Comparison of ENCODE assay signal across 23 cellular contexts in genomic region chr1:110888049-110888448, GRCh38. TPM values are rescaled to one million over a fixed set of nuclear protein-coding genes. Genes with fewer than 3 reads are reported as not detected.
DNase-seq lines count a peak whose midpoint lies in the region; ATAC-seq and TF ChIP-seq lines count a peak whose summit lies in the region.
"Had no signal": no experiment of that assay in that cellular context is flagged by ENCODE, and none has a peak within 500 bp of the region (broad histone marks: within the 10 kb centered on the region; RNA-seq: fewer than 3 reads in every experiment).

No MANE protein-coding gene starts in this region.

- DNase-seq in activated naive CD4-positive, alpha-beta T cell treated with anti-CD3 and anti-CD28 coated beads for 36 hours = no peak
- DNase-seq in activated naive CD4-positive, alpha-beta T cell treated with anti-CD3 and anti-CD28 coated beads, Interleukin-2, amount 50 U/mL, for 16 hours = no peak
- DNase-seq in activated CD4-positive, alpha-beta memory T cell treated with anti-CD3 and anti-CD28 coated beads for 36 hours = no peak
- no peak for DNase-seq in effector memory CD8-positive, alpha-beta T cell
- DNase-seq in stimulated activated naive CD8-positive, alpha-beta T cell treated with anti-CD3 and anti-CD28 coated beads, Interleukin-15, Interleukin-2, amounts not matched to agents 100 U/mL and 50 U/mL, for 24 hours = no peak
- DNase-seq in PC-9 (no peak), amniotic stem cell (lab: John Stamatoyannopoulos, UW) (no peak), kidney tubule cell (ENCODE audit: low spot score) (no peak)
- DNase-seq: activated CD4-positive, CD25-positive, alpha-beta regulatory T cell; brain microvascular endothelial cell; colonic mucosa; DMS79 treated with DMSO at 0.1 percent for 48 hours; GOT3; IMR-90; left colon; MG63; NCI-H1694; nephron progenitor cell; Peyer's patch; SJCRH30; stimulated activated naive CD4-positive, alpha-beta T cell; transverse colon had no signal

- no peaks in the 10 kb centered on the region for H3K4me1 ChIP-seq in PC-9 (replicated peaks; ENCODE audit: insufficient read depth)
- H3K4me1 ChIP-seq: colonic mucosa, prostate gland, SJCRH30, transverse colon had no signal

- no peaks in the 10 kb centered on the region for H3K9me2 ChIP-seq in PC-9 (ENCODE audit: insufficient read depth)

- H4K20me1 ChIP-seq in PC-9 (ENCODE audit: insufficient read depth) = no peaks in the 10 kb centered on the region

- H3K27ac Mint-ChIP-seq in activated naive CD4-positive, alpha-beta T cell treated with anti-CD3 and anti-CD28 coated beads for 36 hours = peak overlapping the region; percentile 74
- peak overlapping the region; percentile 59 for H3K27ac Mint-ChIP-seq in activated CD4-positive, alpha-beta memory T cell treated with anti-CD3 and anti-CD28 coated beads for 36 hours
- H3K27ac Mint-ChIP-seq in effector memory CD8-positive, alpha-beta T cell = peak overlapping the region; percentile 39 to 50
- H3K27ac Mint-ChIP-seq: nephron progenitor cell had no signal

- no TSS peak for BruUV-seq in PC-9 (replicated peaks; lab: Mats Ljungman, UMichigan)

- intact Hi-C loops in activated naive CD4-positive, alpha-beta T cell treated with anti-CD3 and anti-CD28 coated beads for 36 hours (cut with micrococcal nuclease) = no loop called here
- intact Hi-C loops in activated CD4-positive, alpha-beta memory T cell treated with anti-CD3 and anti-CD28 coated beads for 36 hours (cut with micrococcal nuclease) = no loop called here
- intact Hi-C loops in PC-9 (cut with micrococcal nuclease; ENCODE audit: unreplicated experiment) = loop anchor here (10.0 kb wide), 1 partner anchor 53 kb away; no protein-coding TSS in a partner anchor

- H3K4me3 ChIP-seq in PC-9 = no peak overlapping the region
- H3K4me3 ChIP-seq: colonic mucosa, MG63, Peyer's patch, prostate gland, SJCRH30, transverse colon had no signal

- no peaks in the 10 kb centered on the region for H3K27me3 Mint-ChIP-seq in activated naive CD4-positive, alpha-beta T cell treated with anti-CD3 and anti-CD28 coated beads for 36 hours (ENCODE audit: low read depth)
- no peaks in the 10 kb centered on the region for H3K27me3 Mint-ChIP-seq in activated CD4-positive, alpha-beta memory T cell treated with anti-CD3 and anti-CD28 coated beads for 36 hours
- H3K27me3 Mint-ChIP-seq in effector memory CD8-positive, alpha-beta T cell = no peaks in the 10 kb centered on the region

- H3K4me1 Mint-ChIP-seq in activated naive CD4-positive, alpha-beta T cell treated with anti-CD3 and anti-CD28 coated beads for 36 hours (ENCODE audit: low read depth) = peaks cover 85% of the 10 kb centered on the region
- H3K4me1 Mint-ChIP-seq in activated CD4-positive, alpha-beta memory T cell treated with anti-CD3 and anti-CD28 coated beads for 36 hours (ENCODE audit: low read depth) = peaks cover 84% of the 10 kb centered on the region
- peaks cover 67 to 82% of the 10 kb centered on the region in 2 donors for H3K4me1 Mint-ChIP-seq in effector memory CD8-positive, alpha-beta T cell (ENCODE audit: low read depth in 2 of 2)
- H3K4me1 Mint-ChIP-seq: nephron progenitor cell had no signal

- H3K9me3 Mint-ChIP-seq in activated naive CD4-positive, alpha-beta T cell treated with anti-CD3 and anti-CD28 coated beads for 36 hours = no peaks in the 10 kb centered on the region
- H3K9me3 Mint-ChIP-seq in activated CD4-positive, alpha-beta memory T cell treated with anti-CD3 and anti-CD28 coated beads for 36 hours = no peaks in the 10 kb centered on the region
- no peaks in the 10 kb centered on the region for H3K9me3 Mint-ChIP-seq in effector memory CD8-positive, alpha-beta T cell
- H3K9me3 Mint-ChIP-seq: nephron progenitor cell had no signal

- no peak for TF ChIP-seq CTCF in PC-9 (conservative IDR thresholded peaks at IDR 0.05)

- no peaks in the 10 kb centered on the region for H3K9me3 ChIP-seq in PC-9 (ENCODE audit: insufficient read depth, low read depth)
- H3K9me3 ChIP-seq: colonic mucosa, MG63, Peyer's patch, prostate gland, SJCRH30, transverse colon had no signal

- peaks cover 40% of the 10 kb centered on the region for H3K36me3 Mint-ChIP-seq in activated naive CD4-positive, alpha-beta T cell treated with anti-CD3 and anti-CD28 coated beads for 36 hours (ENCODE audit: low read depth)
- peaks cover 47% of the 10 kb centered on the region for H3K36me3 Mint-ChIP-seq in activated CD4-positive, alpha-beta memory T cell treated with anti-CD3 and anti-CD28 coated beads for 36 hours
- peaks cover 58% of the 10 kb centered on the region for H3K36me3 Mint-ChIP-seq in effector memory CD8-positive, alpha-beta T cell (ENCODE audit: insufficient read depth)

- POLR2A ChIA-PET in activated CD4-positive, alpha-beta memory T cell treated with anti-CD3 and anti-CD28 coated beads for 36 hours (lab: Charles Lee) = interaction anchor here (0.6 to 1.8 kb wide), 2 partner anchors 13 to 227 kb away, joined by 3 to 8 read pairs; no protein-coding TSS in a partner anchor
- POLR2A ChIA-PET in PC-9 (lab: Charles Lee; ENCODE audit: unreplicated experiment) = no interaction called here

- ATAC-seq in effector memory CD8-positive, alpha-beta T cell (replicated peaks) = peak; percentile 68
- ATAC-seq in stimulated activated naive CD8-positive, alpha-beta T cell treated with anti-CD3 and anti-CD28 coated beads, Interleukin-15, Interleukin-2, amounts not matched to agents 100 U/mL and 50 U/mL, for 24 hours = peak; percentile 62
- ATAC-seq: left colon had no signal

- H3F3A ChIP-seq in PC-9 (ENCODE audit: insufficient read depth, low read depth) = no peaks in the 10 kb centered on the region

- no peaks in the 10 kb centered on the region for H3K36me3 ChIP-seq in PC-9 (ENCODE audit: low read depth)
- H3K36me3 ChIP-seq: brain microvascular endothelial cell, colonic mucosa, MG63, Peyer's patch, prostate gland, SJCRH30, transverse colon had no signal

- H2AFZ ChIP-seq in PC-9 = no peak overlapping the region

- no peak overlapping the region for H3K4me2 ChIP-seq in PC-9

- peaks cover 21% of the 10 kb centered on the region for H3K27me3 ChIP-seq in PC-9 (ENCODE audit: insufficient read depth, low read depth)
- H3K27me3 ChIP-seq: brain microvascular endothelial cell, colonic mucosa, Peyer's patch, transverse colon had no signal

- H3K27ac ChIP-seq in PC-9 = no peak overlapping the region
- H3K27ac ChIP-seq: brain microvascular endothelial cell, colonic mucosa, Peyer's patch, prostate gland, SJCRH30, transverse colon had no signal

- H3K4me3 Mint-ChIP-seq in activated naive CD4-positive, alpha-beta T cell treated with anti-CD3 and anti-CD28 coated beads for 36 hours = peak overlapping the region; percentile 10
- peak overlapping the region; percentile 14 for H3K4me3 Mint-ChIP-seq in activated CD4-positive, alpha-beta memory T cell treated with anti-CD3 and anti-CD28 coated beads for 36 hours
- peak overlapping the region; percentile 56 to 74 for H3K4me3 Mint-ChIP-seq in effector memory CD8-positive, alpha-beta T cell
- H3K4me3 Mint-ChIP-seq: nephron progenitor cell had no signal

- CTCF ChIA-PET in activated naive CD4-positive, alpha-beta T cell treated with anti-CD3 and anti-CD28 coated beads for 36 hours (lab: Charles Lee) = interaction anchor here (0.6 to 1.3 kb wide), 3 partner anchors 10 to 107 kb away, joined by 3 to 4 read pairs (median 4); no protein-coding TSS in a partner anchor
- CTCF ChIA-PET in activated CD4-positive, alpha-beta memory T cell treated with anti-CD3 and anti-CD28 coated beads for 36 hours (lab: Charles Lee) = interaction anchor here (0.7 kb wide), 1 partner anchor 76 kb away, joined by 3 read pairs; no protein-coding TSS in a partner anchor
- CTCF ChIA-PET in PC-9 (lab: Charles Lee) = no interaction called here

- no peaks in the 10 kb centered on the region for H3K79me2 ChIP-seq in PC-9 (ENCODE audit: low read depth)

RNA-seq across cellular contexts. Expression of gene CD53, which starts 15.1 kb away (rescaled TPM):
- total RNA-seq in activated naive CD4-positive, alpha-beta T cell treated with anti-CD3 and anti-CD28 coated beads for 36 hours = 100 to 1,000 TPM; 239 to 255 TPM
- total RNA-seq in activated CD4-positive, alpha-beta memory T cell treated with anti-CD3 and anti-CD28 coated beads for 36 hours = 100 to 1,000 TPM; 240 to 246 TPM
- total RNA-seq in PC-9 (2021) = not detected in 2 replicates
- total RNA-seq: IMR-90 had no signal

Comparison
In these comparisons a context has a peak if more than half of its experiments do, and no peak if none do; other contexts are left out.
1. H3K4me3 Mint-ChIP-seq: peak in every context shown above with its lines; median percentile 65 in effector memory CD8-positive, alpha-beta T cell; 14 in activated CD4-positive, alpha-beta memory T cell treated with anti-CD3 and anti-CD28 coated beads for 36 hours; 10 in activated naive CD4-positive, alpha-beta T cell treated with anti-CD3 and anti-CD28 coated beads for 36 hours.
2. RNA of gene CD53, which starts 15.1 kb away (total RNA-seq): 239 to 255 TPM in activated naive CD4-positive, alpha-beta T cell treated with anti-CD3 and anti-CD28 coated beads for 36 hours and 240 to 246 TPM in activated CD4-positive, alpha-beta memory T cell treated with anti-CD3 and anti-CD28 coated beads for 36 hours; not detected in PC-9; every median in the first group is over 100 times any median in the second.
3. Peak in every context shown above with its lines, with median percentiles within 50 percentile points of each other: H3K27ac Mint-ChIP-seq.